ENCODE assay signal across 17 cellular contexts in the genomic region with DNA sequence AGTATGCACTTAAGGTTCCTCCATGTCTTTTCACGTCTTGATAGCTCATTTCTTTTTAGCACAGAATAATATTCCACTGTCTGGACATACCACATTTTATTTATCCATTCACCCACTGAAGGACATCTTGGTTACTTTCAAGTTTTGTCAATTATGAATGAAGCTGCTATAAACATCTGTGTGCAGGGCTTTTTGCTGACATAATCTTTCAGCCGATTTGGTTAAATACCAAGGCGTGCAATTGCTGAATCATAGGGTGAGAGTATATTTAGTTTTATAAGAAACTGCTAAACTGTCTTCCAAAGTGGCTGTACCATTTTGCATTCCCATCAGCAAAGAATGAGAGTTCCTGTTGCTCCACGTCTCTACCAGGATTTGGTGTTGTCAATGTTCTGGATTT. TPM values are rescaled to one million over a fixed set of nuclear protein-coding genes. Genes with fewer than 3 reads are reported as not detected.
A peak's percentile ranks its signal among the peaks of the same experiment; 100 is the strongest.
DNase-seq lines count a peak whose midpoint lies in the region; ATAC-seq and TF ChIP-seq lines count a peak whose summit lies in the region.
"Had no signal": no experiment of that assay in that cellular context is flagged by ENCODE, and none has a peak within 500 bp of the region (broad histone marks: within the 10 kb centered on the region; RNA-seq: fewer than 3 reads in every experiment).

No MANE protein-coding gene starts in this region.

- no peak overlapping the region for H3K14ac ChIP-seq in IMR-90 (replicated peaks; ENCODE audit: low read depth, low read length)

- no TSS peak for BruUV-seq in IMR-90 (replicated peaks; lab: Mats Ljungman, UMichigan)

- peaks cover 3 to 4% of the 10 kb centered on the region in 2 experiments; a peak in 2 of 4 replicates for H3K79me1 ChIP-seq in IMR-90 (ENCODE audit: low read depth in 1 of 2, low read length in 2 of 2)
- no peaks in the 10 kb centered on the region for H3K79me1 ChIP-seq in mesendoderm (ENCODE audit: low read length)

- no peak overlapping the region for H4K91ac ChIP-seq in IMR-90 (ENCODE audit: insufficient read depth, low read depth, low read length)

- no peak overlapping the region for H2BK120ac ChIP-seq in IMR-90 (ENCODE audit: low read depth, low read length)
- peak overlapping the region; percentile 45 for H2BK120ac ChIP-seq in mesendoderm (ENCODE audit: low read depth, low read length)

- in situ Hi-C loops in IMR-90 (cut with MboI; ENCODE audit: low sequenced_read_pairs): no loop called here

- no peaks in the 10 kb centered on the region for H3K9me2 ChIP-seq in SK-N-SH

- H4K5ac ChIP-seq in IMR-90 (ENCODE audit: low read depth, low read length): no peak overlapping the region
- H4K5ac ChIP-seq in mesendoderm (ENCODE audit: low read length): no peak overlapping the region

- CTCF ChIA-PET in SK-N-SH (lab: Yijun Ruan, JAX): no interaction called here
- CTCF ChIA-PET in IMR-90 (lab: Yijun Ruan, JAX): no interaction called here

- dilution Hi-C loops in IMR-90 (cut with HindIII; ENCODE audit: low sequenced_read_pairs, unreplicated experiment): no loop called here

- POLR2A ChIA-PET in SK-N-SH (lab: Yijun Ruan, JAX) (no interaction called here), IMR-90 (lab: Charles Lee; ENCODE audit: unreplicated experiment) (no interaction called here)

- H4K20me1 ChIP-seq in SK-N-SH (ENCODE audit: insufficient read depth): no peaks in the 10 kb centered on the region
- no peaks in the 10 kb centered on the region for H4K20me1 ChIP-seq in IMR-90 (ENCODE audit: insufficient read depth, low read length)
- H4K20me1 ChIP-seq: BLaER1 treated with 17β-estradiol and CSF1 and Interleukin-3, amounts not matched to agents 10 nM and 100 nM had no signal

- H3K4me1 ChIP-seq in SK-N-SH (ENCODE audit: control insufficient read depth in 1 of 2, insufficient read depth in 2 of 2, low read depth in 1 of 2, low read length in 1 of 2) (no peaks in the 10 kb centered on the region; a peak in 2 of 4 replicates), IMR-90 (ENCODE audit: control insufficient read depth, insufficient read depth, low read length) (0 out of 2 replicates have a peak, but pooled peaks cover 1% of the 10 kb centered on the region), mesendoderm (ENCODE audit: control insufficient read depth, low read depth, low read length) (no peaks in the 10 kb centered on the region)
- H3K4me1 ChIP-seq: BLaER1 treated with 17β-estradiol and CSF1 and Interleukin-3, amounts not matched to agents 10 nM and 100 nM had no signal

- no peak overlapping the region for H3K9ac ChIP-seq in SK-N-SH
- H3K9ac ChIP-seq in IMR-90 (ENCODE audit: low read depth, low read length): no peak overlapping the region
- H3K9ac ChIP-seq in mesendoderm (ENCODE audit: low read length): no peak overlapping the region
- H3K9ac ChIP-seq: BLaER1 treated with 17β-estradiol and CSF1 and Interleukin-3, amounts not matched to agents 10 nM and 100 nM had no signal

- H2BK20ac ChIP-seq in IMR-90 (ENCODE audit: low read depth, low read length): no peak overlapping the region

- H3K27ac ChIP-seq in SK-N-SH (ENCODE audit: low read depth in 2 of 2, low read length in 1 of 2): no peak overlapping the region
- H3K27ac ChIP-seq in IMR-90 (ENCODE audit: insufficient read depth, low read length): no peak overlapping the region
- H3K27ac ChIP-seq in mesendoderm (ENCODE audit: low read depth, low read length): no peak overlapping the region
- H3K27ac ChIP-seq: 22Rv1; A549; BLaER1 treated with 17β-estradiol and CSF1 and Interleukin-3, amounts not matched to agents 10 nM and 100 nM; C4-2B had no signal

- TF ChIP-seq POLR2A in IMR-90 (IDR thresholded peaks at IDR 0.05; ENCODE audit: low read depth, low read length): no peak

- TF ChIP-seq CTCF in SK-N-SH (IDR thresholded peaks at IDR 0.05): no peak
- no peak for TF ChIP-seq CTCF in IMR-90 (conservative IDR thresholded peaks at IDR 0.05; ENCODE audit: low read depth, low read length)

- H3K36me3 ChIP-seq in SK-N-SH (replicated peaks in 1 of 2; ENCODE audit: control insufficient read depth in 1 of 2, insufficient read depth in 2 of 2, low read length in 1 of 2) (no peaks in the 10 kb centered on the region), IMR-90 (ENCODE audit: control insufficient read depth, insufficient read depth, low read length) (no peaks in the 10 kb centered on the region), mesendoderm (ENCODE audit: control insufficient read depth, insufficient read depth, low read length) (no peaks in the 10 kb centered on the region)
- H3K36me3 ChIP-seq: BLaER1 treated with 17β-estradiol and CSF1 and Interleukin-3, amounts not matched to agents 10 nM and 100 nM had no signal

- no peak for TF ChIP-seq RAD21 in SK-N-SH (IDR thresholded peaks at IDR 0.05; ENCODE audit: low read length)
- no peak for TF ChIP-seq RAD21 in IMR-90 (IDR thresholded peaks at IDR 0.05; ENCODE audit: low read length)

- intact Hi-C loops in IMR-90 (cut with micrococcal nuclease): no loop called here

- H2AK9ac ChIP-seq in IMR-90 (replicated peaks; ENCODE audit: low read depth, low read length, poor library complexity): no peak overlapping the region

- peaks cover 9% of the 10 kb centered on the region for H3K9me1 ChIP-seq in IMR-90 (ENCODE audit: insufficient read depth, low read length)

- no peak overlapping the region for H2BK5ac ChIP-seq in IMR-90 (ENCODE audit: low read depth, low read length, poor library complexity, severe bottlenecking)
- H2BK5ac ChIP-seq in mesendoderm (ENCODE audit: low read length): no peak overlapping the region

- H2AFZ ChIP-seq in SK-N-SH (ENCODE audit: low read depth): no peak overlapping the region
- no peak overlapping the region for H2AFZ ChIP-seq in IMR-90 (replicated peaks; ENCODE audit: low read length, poor library complexity)

- ATAC-seq in SK-N-SH treated with all-trans-retinoic acid at 6 μM for 48 hours (no peak), IMR-90 (ENCODE audit: low read depth) (no peak), GM18511 (IDR thresholded peaks at IDR 0.05; ENCODE audit: unreplicated experiment) (no peak)
- ATAC-seq: A549; CD8-positive, alpha-beta T cell had no signal

- H3K4ac ChIP-seq in IMR-90 (ENCODE audit: low read depth, low read length): no peak overlapping the region
- no peak overlapping the region for H3K4ac ChIP-seq in mesendoderm (ENCODE audit: low read depth, low read length)

- H3K27me3 ChIP-seq in SK-N-SH (ENCODE audit: insufficient read depth): no peaks in the 10 kb centered on the region
- no peaks in the 10 kb centered on the region for H3K27me3 ChIP-seq in IMR-90 (ENCODE audit: control insufficient read depth, insufficient read depth, low read length)
- H3K27me3 ChIP-seq in mesendoderm (ENCODE audit: insufficient read depth, low read length, poor library complexity): no peaks in the 10 kb centered on the region
- H3K27me3 ChIP-seq: BLaER1 treated with 17β-estradiol and CSF1 and Interleukin-3, amounts not matched to agents 10 nM and 100 nM had no signal

- TF ChIP-seq EP300 in SK-N-SH (IDR thresholded peaks at IDR 0.05; ENCODE audit: borderline replicate concordance in 1 of 2, low read depth in 1 of 2, low read length in 1 of 2): no peak

- H2AK5ac ChIP-seq in IMR-90 (ENCODE audit: low read depth, low read length) (no peak overlapping the region), mesendoderm (ENCODE audit: low read length) (no peak overlapping the region)

- H3K4me2 ChIP-seq in SK-N-SH (no peak overlapping the region), IMR-90 (ENCODE audit: low read depth, low read length) (no peak overlapping the region), mesendoderm (ENCODE audit: low read length) (no peak overlapping the region)
- H3K4me2 ChIP-seq: A549; BLaER1 treated with 17β-estradiol and CSF1 and Interleukin-3, amounts not matched to agents 10 nM and 100 nM had no signal

- H3K9me3 ChIP-seq in SK-N-SH (no peaks in the 10 kb centered on the region), IMR-90 (ENCODE audit: control insufficient read depth, insufficient read depth, low read length) (no peaks in the 10 kb centered on the region)
- H3K9me3 ChIP-seq: A549, Caco-2 had no signal

- H2BK15ac ChIP-seq in IMR-90 (ENCODE audit: low read depth, low read length) (no peak overlapping the region), mesendoderm (replicated peaks; ENCODE audit: low read depth) (no peak overlapping the region)

- H4K8ac ChIP-seq in IMR-90 (ENCODE audit: low read depth in 2 of 2, low read length in 2 of 2): no peak overlapping the region
- no peak overlapping the region for H4K8ac ChIP-seq in mesendoderm (ENCODE audit: low read depth, low read length)

- WGBS in SK-N-SH (ENCODE audit: low lambda C conversion rate): 92% methylated on average over 4 of the region's 4 CpGs
- no CpG with 5 or more reads among the region's 4 CpGs for WGBS in IMR-90 (ENCODE audit: extremely low coverage in 2 of 2, insufficient read length in 1 of 2), 2 experiments
- no CpG with 5 or more reads among the region's 4 CpGs for WGBS in mesendoderm (ENCODE audit: extremely low coverage, insufficient coverage, low lambda C conversion rate)

- no peaks in the 10 kb centered on the region for H3F3A ChIP-seq in SK-N-SH (replicated peaks; ENCODE audit: insufficient read depth)

- H3K18ac ChIP-seq in IMR-90 (ENCODE audit: low read depth, low read length) (no peak overlapping the region), mesendoderm (ENCODE audit: low read length) (no peak overlapping the region)

- H3K56ac ChIP-seq in IMR-90 (ENCODE audit: extremely low read depth, insufficient read depth, low read length): no peak overlapping the region
- H3K56ac ChIP-seq in mesendoderm (ENCODE audit: low read length): no peak overlapping the region

- H3K23ac ChIP-seq in IMR-90 (ENCODE audit: low read depth, low read length) (no peak overlapping the region), mesendoderm (ENCODE audit: low read length) (no peak overlapping the region)

- H3K4me3 ChIP-seq in SK-N-SH (ENCODE audit: low read depth in 2 of 2, low read length in 1 of 2) (no peak overlapping the region), IMR-90 (ENCODE audit: insufficient read depth, low read depth, low read length) (no peak overlapping the region), mesendoderm (ENCODE audit: low read length) (no peak overlapping the region)
- H3K4me3 ChIP-seq: A549; BLaER1 treated with 17β-estradiol and CSF1 and Interleukin-3, amounts not matched to agents 10 nM and 100 nM had no signal

- DNase-seq in SK-N-SH: no peak
- DNase-seq in IMR-90: no peak
- DNase-seq in mesendoderm: no peak
- DNase-seq in Kasumi-1 (lab: John Stamatoyannopoulos, UW): no peak
- DNase-seq: AML-193; Caco-2; Calu3; CD4-positive, alpha-beta T cell; CD8-positive, alpha-beta T cell; DMS79 treated with DMSO at 0.1 percent for 48 hours; GF-D8 had no signal

- H3K79me2 ChIP-seq in SK-N-SH (ENCODE audit: insufficient read depth): no peaks in the 10 kb centered on the region
- H3K79me2 ChIP-seq in mesendoderm (ENCODE audit: control insufficient read depth, insufficient read depth, low read length): no peaks in the 10 kb centered on the region

RNA-seq across cellular contexts. Expression of a gene that starts 44.9 kb away (rescaled TPM):
- polyA plus RNA-seq in SK-N-SH (2012; rRNA removed) (5.0 and 8.6 TPM in 2 replicates), IMR-90 (2012; rRNA removed) (12.7 and 14.5 TPM in 2 replicates)
- 6.7 and 7.5 TPM in 2 replicates for polyA plus RNA-seq in SK-N-SH (2012; cell fraction: cytosol; rRNA removed)
- polyA plus RNA-seq in SK-N-SH (2012; cell fraction: nucleus; rRNA removed): 4.5 and 6.9 TPM in 2 replicates
- total RNA-seq in IMR-90 (2012; rRNA removed): 74.2 and 76.9 TPM in 2 replicates
- 3.5 and 4.2 TPM in 2 replicates for polyA plus RNA-seq in IMR-90 (2012; cell fraction: cytosol; rRNA removed)
- polyA plus RNA-seq in IMR-90 (2012; cell fraction: nucleus; rRNA removed; ENCODE audit: low replicate concordance): 4.6 and 15.0 TPM in 2 replicates
- 66.6 TPM for polyA plus RNA-seq in mesendoderm (2013, experiment 1 of 2)
- polyA plus RNA-seq in mesendoderm (2013, experiment 2 of 2): 62.9 TPM
